19 cellular contexts compared by ENCODE assay signal in genomic region chr11:73889019-73889418, GRCh38. TPM values are rescaled to one million over a fixed set of nuclear protein-coding genes. Genes with fewer than 3 reads are reported as not detected.
DNase-seq lines count a peak whose midpoint lies in the region; ATAC-seq, FAIRE-seq and TF ChIP-seq lines count a peak whose summit lies in the region.
"Had no signal": no experiment of that assay in that cellular context is flagged by ENCODE, and none has a peak within 500 bp of the region (broad histone marks: within the 10 kb centered on the region; RNA-seq: fewer than 3 reads in every experiment).

No MANE protein-coding gene starts in this region.

- no peak overlapping the region for H3K4me3 Mint-ChIP-seq in activated T-cell treated with anti-CD3 and anti-CD28 coated beads, Interleukin-2, amount 50 U/mL, for 4 hours
- H3K4me3 Mint-ChIP-seq: naive B cell; T-helper 1 cell treated with Interleukin-12 subunit alpha and Interleukin-12 subunit beta and Interleukin-4 antibody, amounts not matched to agents 30 μg/mL and 1 μg/mL, for 36 hours had no signal

- intact Hi-C loops in PC-3 (cut with micrococcal nuclease) (no loop called here), endothelial cell of umbilical vein (cut with micrococcal nuclease) (no loop called here)

- peak; percentile 40 to 52 for ATAC-seq in activated T-cell treated with anti-CD3 and anti-CD28 coated beads, Interleukin-2, amount 50 U/mL, for 4 hours
- ATAC-seq in PC-3: peak; percentile 93
- ATAC-seq: psoas muscle had no signal

- H3K4me3 ChIP-seq in PC-3 (ENCODE audit: low read length): no peak overlapping the region
- H3K4me3 ChIP-seq in endothelial cell of umbilical vein (replicated peaks in 1 of 3; ENCODE audit: insufficient read depth in 1 of 3, low read depth in 1 of 3, low read length in 3 of 3): no peak overlapping the region
- H3K4me3 ChIP-seq: colonic mucosa, psoas muscle, testis had no signal

- H3K9me3 ChIP-seq in PC-3 (ENCODE audit: low read length): no peaks in the 10 kb centered on the region
- no peaks in the 10 kb centered on the region for H3K9me3 ChIP-seq in endothelial cell of umbilical vein (replicated peaks; ENCODE audit: control insufficient read depth, insufficient read depth, low read length)
- H3K9me3 ChIP-seq: Caco-2, colonic mucosa, psoas muscle, testis had no signal

- H3K9ac ChIP-seq in PC-3 (ENCODE audit: low read length): no peak overlapping the region
- H3K9ac ChIP-seq in endothelial cell of umbilical vein (replicated peaks; ENCODE audit: extremely low read depth, insufficient read depth, low read length): no peak overlapping the region

- no peaks in the 10 kb centered on the region for H3K79me2 ChIP-seq in PC-3 (ENCODE audit: low read length)
- no peaks in the 10 kb centered on the region for H3K79me2 ChIP-seq in endothelial cell of umbilical vein (ENCODE audit: control insufficient read depth, insufficient read depth, low read length)

- no peak for TF ChIP-seq POLR2A in endothelial cell of umbilical vein (IDR thresholded peaks at IDR 0.05; ENCODE audit: low read depth, low read length)

- H4K20me1 ChIP-seq in PC-3 (ENCODE audit: low read length) (no peaks in the 10 kb centered on the region), endothelial cell of umbilical vein (replicated peaks; ENCODE audit: control insufficient read depth, extremely low read depth, insufficient read depth, low read length) (no peaks in the 10 kb centered on the region)

- CTCF ChIA-PET in PC-3 (lab: Charles Lee) (no interaction called here), endothelial cell of umbilical vein (lab: Charles Lee) (interaction anchor here (1.0 to 1.9 kb wide), 2 partner anchors 16 to 43 kb away, joined by 3 to 4 read pairs; no protein-coding TSS in a partner anchor)

- no peaks in the 10 kb centered on the region for H3K9me3 Mint-ChIP-seq in activated T-cell treated with anti-CD3 and anti-CD28 coated beads, Interleukin-2, amount 50 U/mL, for 4 hours
- H3K9me3 Mint-ChIP-seq: naive B cell; T-helper 1 cell treated with Interleukin-12 subunit alpha and Interleukin-12 subunit beta and Interleukin-4 antibody, amounts not matched to agents 30 μg/mL and 1 μg/mL, for 36 hours had no signal

- H3K27me3 ChIP-seq in PC-3 (ENCODE audit: low read length): no peaks in the 10 kb centered on the region
- no peaks in the 10 kb centered on the region for H3K27me3 ChIP-seq in endothelial cell of umbilical vein (ENCODE audit: control insufficient read depth in 2 of 2, insufficient read depth in 2 of 2, low read length in 2 of 2)
- H3K27me3 ChIP-seq: colonic mucosa, testis had no signal

- peaks cover 2% of the 10 kb centered on the region for H3K4me1 Mint-ChIP-seq in activated T-cell treated with anti-CD3 and anti-CD28 coated beads, Interleukin-2, amount 50 U/mL, for 4 hours (ENCODE audit: low read depth)

- H3K36me3 ChIP-seq in PC-3 (ENCODE audit: low read depth, low read length) (peaks cover 4% of the 10 kb centered on the region; the same call in 1 of the 2 replicates), endothelial cell of umbilical vein (ENCODE audit: control insufficient read depth in 2 of 2, extremely low read depth in 1 of 2, insufficient read depth in 2 of 2, low read length in 2 of 2) (no peaks in the 10 kb centered on the region)
- H3K36me3 ChIP-seq: colonic mucosa had no signal

- H3K4me2 ChIP-seq in PC-3 (ENCODE audit: low read length) (peak overlapping the region; percentile 24), endothelial cell of umbilical vein (ENCODE audit: insufficient read depth, low read length) (no peak overlapping the region)

- dilution Hi-C loops in endothelial cell of umbilical vein (cut with MboI; ENCODE audit: extremely low pct_ligation_motif_present, low sequenced_read_pairs): no loop called here

- H2AFZ ChIP-seq in PC-3 (ENCODE audit: low read length) (no peak overlapping the region), endothelial cell of umbilical vein (ENCODE audit: low read depth, low read length) (no peak overlapping the region)

- no peaks in the 10 kb centered on the region for H3K9me2 ChIP-seq in PC-3 (replicated peaks; ENCODE audit: low read length)

- H3K27me3 Mint-ChIP-seq in activated T-cell treated with anti-CD3 and anti-CD28 coated beads, Interleukin-2, amount 50 U/mL, for 4 hours (ENCODE audit: low read depth): no peaks in the 10 kb centered on the region
- H3K27me3 Mint-ChIP-seq: naive B cell had no signal

- no peaks in the 10 kb centered on the region for H3K9me1 ChIP-seq in endothelial cell of umbilical vein (replicated peaks; ENCODE audit: control insufficient read depth, extremely low read depth, insufficient read depth, low read length)

- peak; percentile 69 for FAIRE-seq in endothelial cell of umbilical vein (lab: Jason Lieb, UNC)

- H3F3A ChIP-seq in PC-3 (ENCODE audit: low read length, unreplicated experiment): no peaks in the 10 kb centered on the region

- TF ChIP-seq CTCF in PC-3 (conservative IDR thresholded peaks at IDR 0.05; ENCODE audit: low read depth, low read length) (no peak), endothelial cell of umbilical vein (IDR thresholded peaks at IDR 0.05; ENCODE audit: extremely low read depth in 1 of 2, insufficient read depth in 1 of 2, low read depth in 1 of 2, low read length in 2 of 2) (no peak)

- no peak overlapping the region for H3K27ac ChIP-seq in PC-3 (ENCODE audit: low read length)
- no peak overlapping the region for H3K27ac ChIP-seq in endothelial cell of umbilical vein (ENCODE audit: insufficient read depth, low read depth, low read length)
- H3K27ac ChIP-seq: colonic mucosa, psoas muscle, testis had no signal

- no peak for DNase-seq in activated T-cell treated with anti-CD3 and anti-CD28 coated beads, Interleukin-2, amount 50 U/mL, for 4 hours
- DNase-seq in activated T-cell treated with anti-CD3 and anti-CD28 coated beads, Interleukin-2, amount 50 U/mL, for 48 hours: no peak
- DNase-seq in PC-3 (peak; percentile 79), endothelial cell of umbilical vein (ENCODE audit: low read depth, low spot score) (peak; percentile 49), renal cortical epithelial cell (ENCODE audit: low read depth) (peak; percentile 95), retina (no peak), cerebellar cortex (ENCODE audit: low spot score) (no peak), EL (no peak)
- DNase-seq: amniotic stem cell, Caco-2, colonic mucosa, GF-D8, KG1, naive B cell, NCI-H2029 treated with DMSO at 0.1 percent for 48 hours, NCI-H774, psoas muscle, testis had no signal

- H3K4me1 ChIP-seq in PC-3 (ENCODE audit: insufficient read depth, low read length): peaks cover 17% of the 10 kb centered on the region
- no peaks in the 10 kb centered on the region for H3K4me1 ChIP-seq in endothelial cell of umbilical vein (ENCODE audit: control insufficient read depth, extremely low read depth, insufficient read depth, low read length)
- H3K4me1 ChIP-seq: Caco-2, colonic mucosa, testis had no signal

- POLR2A ChIA-PET in PC-3 (lab: Charles Lee; ENCODE audit: unreplicated experiment) (interaction anchor here (0.7 kb wide), 1 partner anchor 295 kb away, joined by 5 read pairs; no protein-coding TSS in a partner anchor), endothelial cell of umbilical vein (lab: Charles Lee) (no interaction called here)

- H3K36me3 Mint-ChIP-seq in activated T-cell treated with anti-CD3 and anti-CD28 coated beads, Interleukin-2, amount 50 U/mL, for 4 hours (ENCODE audit: insufficient read depth): peaks cover 14% of the 10 kb centered on the region

- BruUV-seq in PC-3 (replicated peaks; lab: Mats Ljungman, UMichigan): no TSS peak
- no TSS peak for BruUV-seq in endothelial cell of umbilical vein (replicated peaks; lab: Mats Ljungman, UMichigan)

TF ChIP-seq in endothelial cell of umbilical vein, 7 proteins besides CTCF, POLR2A, EP300 and RAD21:
- TF ChIP-seq POLR2AphosphoS5 (IDR thresholded peaks at IDR 0.05; ENCODE audit: insufficient read depth, low read depth, low read length) (no peak), MAX (IDR thresholded peaks at IDR 0.05; ENCODE audit: insufficient read depth, insufficient read length) (no peak), FOS (IDR thresholded peaks at IDR 0.05; ENCODE audit: borderline replicate concordance, insufficient read depth, low read length) (peak; percentile 47), JUN (IDR thresholded peaks at IDR 0.05; ENCODE audit: borderline replicate concordance, insufficient read depth, insufficient read length, low read depth) (no peak), EZH2 (IDR thresholded peaks at IDR 0.05; ENCODE audit: borderline replicate concordance, low read depth, low read length, severe bottlenecking) (no peak), GATA2 (IDR thresholded peaks at IDR 0.05; ENCODE audit: insufficient read depth, insufficient read length, low read depth, low read length) (peak; percentile 43)

RNA-seq across cellular contexts. Expression of gene PAAF1, which starts 12.2 kb away (rescaled TPM):
- 10 to 100 TPM; 21.6 to 28.4 (median 22.0) TPM for total RNA-seq in activated T-cell treated with anti-CD3 and anti-CD28 coated beads, Interleukin-2, amount 50 U/mL, for 4 hours
- total RNA-seq in PC-3 (2014; rRNA removed) (13.3 and 19.5 TPM in 2 replicates), endothelial cell of umbilical vein (14.5 and 16.1 TPM in 2 replicates), renal cortical epithelial cell (13.9 and 22.0 TPM in 2 replicates)
- 8.8 and 9.8 TPM in 2 replicates for polyA plus RNA-seq in endothelial cell of umbilical vein
- 10.7 and 11.7 TPM in 2 replicates for polyA plus RNA-seq in endothelial cell of umbilical vein (2011; cell fraction: cytosol; rRNA removed)
- 13.3 and 16.6 TPM in 2 replicates for polyA plus RNA-seq in endothelial cell of umbilical vein (2011; cell fraction: nucleus; rRNA removed)
- polyA plus RNA-seq in endothelial cell of umbilical vein (2012): 22.4 and 23.5 TPM in 2 replicates
- 12.6 and 17.8 TPM in 2 replicates for polyA minus RNA-seq in endothelial cell of umbilical vein
- 4.5 TPM for polyA minus RNA-seq in endothelial cell of umbilical vein (2011; cell fraction: cytosol; rRNA and poly(A)+ RNA removed)
- polyA minus RNA-seq in endothelial cell of umbilical vein (2011; cell fraction: nucleus; rRNA and poly(A)+ RNA removed): 5.0 and 12.5 TPM in 2 replicates

RNA-seq across cellular contexts. Expression of gene COA4, which starts 12.4 kb away (rescaled TPM):
- total RNA-seq in activated T-cell treated with anti-CD3 and anti-CD28 coated beads, Interleukin-2, amount 50 U/mL, for 4 hours: 100 to 1,000 TPM; 124 to 137 (median 128) TPM
- 346 and 367 TPM in 2 replicates for total RNA-seq in PC-3 (2014; rRNA removed)
- total RNA-seq in endothelial cell of umbilical vein: 58.1 and 72.1 TPM in 2 replicates
- polyA plus RNA-seq in endothelial cell of umbilical vein: 120 and 135 TPM in 2 replicates
- polyA plus RNA-seq in endothelial cell of umbilical vein (2011; cell fraction: cytosol; rRNA removed): 108 and 111 TPM in 2 replicates
- polyA plus RNA-seq in endothelial cell of umbilical vein (2011; cell fraction: nucleus; rRNA removed): 54.2 and 60.7 TPM in 2 replicates
- polyA plus RNA-seq in endothelial cell of umbilical vein (2012): 89.4 and 104 TPM in 2 replicates
- 43.2 and 44.4 TPM in 2 replicates for polyA minus RNA-seq in endothelial cell of umbilical vein
- polyA minus RNA-seq in endothelial cell of umbilical vein (2011; cell fraction: cytosol; rRNA and poly(A)+ RNA removed): 50.4 TPM
- 24.3 and 31.4 TPM in 2 replicates for polyA minus RNA-seq in endothelial cell of umbilical vein (2011; cell fraction: nucleus; rRNA and poly(A)+ RNA removed)
- total RNA-seq in renal cortical epithelial cell: 60.8 and 64.0 TPM in 2 replicates

Comparison
In these comparisons a context has a peak if more than half of its experiments do, and no peak if none do; other contexts are left out.
1. DNase-seq: peak in PC-3 (single experiment), endothelial cell of umbilical vein (single experiment) and renal cortical epithelial cell (single experiment); none in activated T-cell treated with anti-CD3 and anti-CD28 coated beads, Interleukin-2, amount 50 U/mL, for 4 hours (single experiment), activated T-cell treated with anti-CD3 and anti-CD28 coated beads, Interleukin-2, amount 50 U/mL, for 48 hours (0 of 2), retina (single experiment), cerebellar cortex (single experiment) and EL (single experiment).